ENCODE assay signal across 26 cellular contexts in genomic region chr2:15949126-15949525, GRCh38. TPM values are rescaled to one million over a fixed set of nuclear protein-coding genes. Genes with fewer than 3 reads are reported as not detected.
A peak's percentile ranks its signal among the peaks of the same experiment; 100 is the strongest.
DNase-seq lines count a peak whose midpoint lies in the region; ATAC-seq, FAIRE-seq and TF ChIP-seq lines count a peak whose summit lies in the region.
"Had no signal": no experiment of that assay in that cellular context is flagged by ENCODE, and none has a peak within 500 bp of the region (broad histone marks: within the 10 kb centered on the region; RNA-seq: fewer than 3 reads in every experiment).

No MANE protein-coding gene starts in this region.

- no peak for TF ChIP-seq POLR2A in H1 (IDR thresholded peaks at IDR 0.05; ENCODE audit: control extremely low read depth in 1 of 2, low read depth in 2 of 2, low read length in 2 of 2)

- H4K91ac ChIP-seq in H9 (ENCODE audit: insufficient read length, low read depth, low read length) (no peak overlapping the region), H1 (replicated peaks; ENCODE audit: insufficient read length, low read length) (no peak overlapping the region)

- peaks cover 13 to 40% (median 26%) of the 10 kb centered on the region in 4 experiments for H3K36me3 ChIP-seq in H1 (ENCODE audit: control insufficient read depth in 2 of 4, insufficient read depth in 4 of 4, low read length in 3 of 4)

- no peaks in the 10 kb centered on the region for H3K27me3 ChIP-seq in H9 (ENCODE audit: insufficient read depth, low read length)
- H3K27me3 ChIP-seq in H1 (replicated peaks in 1 of 4; ENCODE audit: control insufficient read depth in 3 of 4, extremely low read depth in 1 of 4, insufficient read depth in 3 of 4, low read length in 3 of 4) = no peaks in the 10 kb centered on the region
- H3K27me3 ChIP-seq: BE2C; BLaER1 treated with 17β-estradiol and CSF1 and Interleukin-3, amounts not matched to agents 10 nM and 100 nM had no signal

- H3K9ac ChIP-seq in H9 (ENCODE audit: extremely low read depth, insufficient read length, low read length) (no peak overlapping the region), H1 (replicated peaks in 1 of 4; ENCODE audit: extremely low read depth in 1 of 4, low read depth in 3 of 4, low read length in 3 of 4) (no peak overlapping the region)
- H3K9ac ChIP-seq: BLaER1 treated with 17β-estradiol and CSF1 and Interleukin-3, amounts not matched to agents 10 nM and 100 nM; GM23248 had no signal

- H2BK5ac ChIP-seq in H9 (ENCODE audit: insufficient read length, low read length) (no peak overlapping the region), H1 (ENCODE audit: low read depth, low read length) (no peak overlapping the region; the same call in 1 of the 2 replicates)

- H3K9me3 Mint-ChIP-seq in H9 = no peaks in the 10 kb centered on the region
- H3K9me3 Mint-ChIP-seq in activated CD4-positive, alpha-beta memory T cell treated with anti-CD3 and anti-CD28 coated beads, Interleukin-2, amount 10 ng/mL, durations not matched to agents 7 days and 5 days = no peaks in the 10 kb centered on the region
- H3K9me3 Mint-ChIP-seq: CD4-positive, alpha-beta T cell had no signal

- POLR2A ChIA-PET in H1 (lab: Charles Lee; ENCODE audit: partially characterized antibody) = interaction anchor here (0.6 to 1.5 kb wide), 3 partner anchors 9 to 33 kb away, joined by 3 to 5 read pairs (median 3); partner anchors contain the start of gene MYCN
- POLR2A ChIA-PET in activated CD4-positive, alpha-beta memory T cell treated with anti-CD3 and anti-CD28 coated beads, Interleukin-2, amount 10 ng/mL, durations not matched to agents 7 days and 5 days (lab: Charles Lee) = no interaction called here
- POLR2A ChIA-PET in RWPE1 (lab: Yijun Ruan, JAX; ENCODE audit: low non-redundant PET) = no interaction called here

- FAIRE-seq in H1 (lab: Jason Lieb, UNC) = no peak
- FAIRE-seq: A549, D721Med, GM12878, GM19239, H54 had no signal

- DNase-seq in H9 (no peak), SK-N-DZ (ENCODE audit: low spot score) (peak; percentile 95), H1 (ENCODE audit: low read depth in 1 of 2, low spot score in 2 of 2) (no peak), RWPE1 (ENCODE audit: low spot score) (no peak), HuH-7 (ENCODE audit: low spot score) (no peak), left colon (no peak)
- no peak for DNase-seq in activated CD4-positive, alpha-beta memory T cell treated with anti-CD3 and anti-CD28 coated beads, Interleukin-2, amount 10 ng/mL, durations not matched to agents 7 days and 5 days
- DNase-seq: 8988T; ACHN; AML-193; CD4-positive, alpha-beta T cell; CD8-positive, alpha-beta memory T cell; DMS 273 treated with DMSO at 0.1 percent for 48 hours; DMS79; EL; GDM1; GM23248; HCEC 1CT had no signal

- H3K9me3 ChIP-seq in H9 (ENCODE audit: control insufficient read depth, low read depth, low read length) (no peaks in the 10 kb centered on the region), H1 (ENCODE audit: insufficient read depth in 2 of 2, low read depth in 1 of 2, low read length in 1 of 2) (no peaks in the 10 kb centered on the region)
- H3K9me3 ChIP-seq: A549; BLaER1 treated with 17β-estradiol and CSF1 and Interleukin-3, amounts not matched to agents 10 nM and 100 nM had no signal

- no peak overlapping the region for H3T11ph ChIP-seq in H9 (ENCODE audit: low read length)

- H3K27ac Mint-ChIP-seq in H9 = peak overlapping the region in 2 of 3 experiments; percentile 8 to 82; a peak in 2 of 7 replicates
- H3K27ac Mint-ChIP-seq in activated CD4-positive, alpha-beta memory T cell treated with anti-CD3 and anti-CD28 coated beads, Interleukin-2, amount 10 ng/mL, durations not matched to agents 7 days and 5 days = no peak overlapping the region
- H3K27ac Mint-ChIP-seq: CD14-positive monocyte; CD4-positive, alpha-beta T cell had no signal

- H3K56ac ChIP-seq in H9 (ENCODE audit: insufficient read length, low read depth, low read length) (no peak overlapping the region), H1 (replicated peaks; ENCODE audit: insufficient read length, low read depth, low read length) (no peak overlapping the region)

- peaks cover 3% of the 10 kb centered on the region for H3K79me1 ChIP-seq in H9 (ENCODE audit: insufficient read depth, low read depth, low read length, poor library complexity, severe bottlenecking)
- H3K79me1 ChIP-seq in H1 (ENCODE audit: low read depth, low read length) = peaks cover 3% of the 10 kb centered on the region

- H4K20me1 ChIP-seq in H9 (ENCODE audit: control insufficient read depth, insufficient read depth, insufficient read length) (no peaks in the 10 kb centered on the region), H1 (replicated peaks in 1 of 2; ENCODE audit: control insufficient read depth in 1 of 2, insufficient read depth in 2 of 2, low read length in 2 of 2) (peaks cover 22 to 24% of the 10 kb centered on the region in 2 experiments)
- H4K20me1 ChIP-seq: BLaER1 treated with 17β-estradiol and CSF1 and Interleukin-3, amounts not matched to agents 10 nM and 100 nM had no signal

- no peak overlapping the region for H3K4me3 ChIP-seq in H1 (ENCODE audit: extremely low read depth in 1 of 4, insufficient read depth in 2 of 4, low read depth in 3 of 4, low read length in 4 of 4)
- H3K4me3 ChIP-seq: A549; BLaER1 treated with 17β-estradiol and CSF1 and Interleukin-3, amounts not matched to agents 10 nM and 100 nM; GM12878; GM23248 had no signal

- H3K27me3 Mint-ChIP-seq in H9 (ENCODE audit: low read depth) = no peaks in the 10 kb centered on the region
- peaks cover 14% of the 10 kb centered on the region for H3K27me3 Mint-ChIP-seq in activated CD4-positive, alpha-beta memory T cell treated with anti-CD3 and anti-CD28 coated beads, Interleukin-2, amount 10 ng/mL, durations not matched to agents 7 days and 5 days
- H3K27me3 Mint-ChIP-seq: CD4-positive, alpha-beta T cell had no signal

- H3K4me2 ChIP-seq in H9 (ENCODE audit: insufficient read depth, insufficient read length, low read length) = no peak overlapping the region
- H3K4me2 ChIP-seq in H1 (ENCODE audit: insufficient read depth in 1 of 2, low read depth in 2 of 2, low read length in 2 of 2) = no peak overlapping the region
- H3K4me2 ChIP-seq: A549; BLaER1 treated with 17β-estradiol and CSF1 and Interleukin-3, amounts not matched to agents 10 nM and 100 nM had no signal

- H3K23me2 ChIP-seq in H9 (ENCODE audit: insufficient read length, low read depth, low read length, poor library complexity, severe bottlenecking) (peaks cover 1% of the 10 kb centered on the region), H1 (ENCODE audit: low read depth, low read length) (peaks cover 1% of the 10 kb centered on the region)

- no peak overlapping the region for H2BK12ac ChIP-seq in H9 (ENCODE audit: insufficient read length, low read depth, low read length)
- H2BK12ac ChIP-seq in H1 (ENCODE audit: low read depth, low read length) = peak overlapping the region; percentile 62; the same call in 1 of the 2 replicates

- CTCF ChIA-PET in H1 (lab: Charles Lee; ENCODE audit: partially characterized antibody) (interaction anchor here (0.6 to 3.0 kb wide), 7 partner anchors 9 to 270 kb away, joined by 3 to 12 read pairs (median 3); partner anchors contain the start of gene MYCN), RWPE1 (lab: Yijun Ruan, JAX) (no interaction called here)
- CTCF ChIA-PET in activated CD4-positive, alpha-beta memory T cell treated with anti-CD3 and anti-CD28 coated beads, Interleukin-2, amount 10 ng/mL, durations not matched to agents 7 days and 5 days (lab: Charles Lee) = no interaction called here

- ATAC-seq in left colon = no peak
- ATAC-seq: A549, GM12878 had no signal

- intact Hi-C loops in left colon (cut with DNase I, micrococcal nuclease) = no loop called here

- H4K8ac ChIP-seq in H9 (replicated peaks; ENCODE audit: insufficient read length, low read depth, low read length) = no peak overlapping the region
- no peak overlapping the region for H4K8ac ChIP-seq in H1 (ENCODE audit: extremely low read depth, insufficient read depth, low read length)

- H3K4me1 ChIP-seq in H9 (ENCODE audit: insufficient read depth, low read length) = peaks cover 2% of the 10 kb centered on the region
- H3K4me1 ChIP-seq in H1 (replicated peaks in 1 of 4; ENCODE audit: control insufficient read depth in 3 of 4, insufficient read depth in 4 of 4, low read length in 3 of 4) = peaks cover 0 to 7% (median 4%) of the 10 kb centered on the region in 4 experiments; a peak in 3 of 7 replicates
- H3K4me1 ChIP-seq: A549 had no signal

- no peak for TF ChIP-seq RAD21 in H1 (IDR thresholded peaks at IDR 0.05 in 1 of 2, conservative IDR thresholded peaks at IDR 0.05 in 1 of 2; ENCODE audit: low read depth in 2 of 2, low read length in 2 of 2)

- H3K36me3 Mint-ChIP-seq in H9 (ENCODE audit: insufficient read depth in 1 of 3, low read depth in 3 of 3) = peaks cover 34 to 45% (median 45%) of the 10 kb centered on the region in 3 experiments
- no peaks in the 10 kb centered on the region for H3K36me3 Mint-ChIP-seq in activated CD4-positive, alpha-beta memory T cell treated with anti-CD3 and anti-CD28 coated beads, Interleukin-2, amount 10 ng/mL, durations not matched to agents 7 days and 5 days (ENCODE audit: low read depth)
- H3K36me3 Mint-ChIP-seq: CD14-positive monocyte had no signal

- H2BK120ac ChIP-seq in H9 (ENCODE audit: low read depth, low read length, poor library complexity, severe bottlenecking) (no peak overlapping the region), H1 (replicated peaks; ENCODE audit: low read depth, low read length) (no peak overlapping the region)

- H2AFZ ChIP-seq in H9 (ENCODE audit: low read length) = no peak overlapping the region
- no peak overlapping the region for H2AFZ ChIP-seq in H1 (ENCODE audit: low read length)
- H2AFZ ChIP-seq: GM23248 had no signal

- no peak for TF ChIP-seq EP300 in H1 (IDR thresholded peaks at IDR 0.05; ENCODE audit: borderline replicate concordance in 1 of 2, low read depth in 2 of 2, low read length in 2 of 2)

- H3K79me2 ChIP-seq in H9 (ENCODE audit: insufficient read depth, low read length) (peaks cover 12% of the 10 kb centered on the region), H1 (ENCODE audit: control insufficient read depth in 1 of 2, insufficient read depth in 2 of 2, low read length in 2 of 2) (peaks cover 13 to 36% of the 10 kb centered on the region in 2 experiments)

- no peak overlapping the region for H2AK5ac ChIP-seq in H9 (ENCODE audit: insufficient read length, low read length)
- H2AK5ac ChIP-seq in H1 (ENCODE audit: low read depth, low read length) = no peak overlapping the region

- H2BK20ac ChIP-seq in H9 (ENCODE audit: low read depth, low read length, poor library complexity, severe bottlenecking) (no peak overlapping the region), H1 (ENCODE audit: low read length) (no peak overlapping the region)

- no peak overlapping the region for H3K4me3 Mint-ChIP-seq in H9
- no peak overlapping the region for H3K4me3 Mint-ChIP-seq in activated CD4-positive, alpha-beta memory T cell treated with anti-CD3 and anti-CD28 coated beads, Interleukin-2, amount 10 ng/mL, durations not matched to agents 7 days and 5 days
- H3K4me3 Mint-ChIP-seq: CD14-positive monocyte; CD4-positive, alpha-beta T cell; CD8-positive, alpha-beta memory T cell had no signal

- no peak overlapping the region for H3K18ac ChIP-seq in H9 (ENCODE audit: insufficient read length, low read depth, low read length)
- H3K18ac ChIP-seq in H1 (ENCODE audit: extremely low read depth, low read length) = no peak overlapping the region

- H3K4ac ChIP-seq in H9 (ENCODE audit: low read depth, low read length) (no peak overlapping the region), H1 (replicated peaks; ENCODE audit: insufficient read length, low read depth, low read length) (no peak overlapping the region)

- H3K23ac ChIP-seq in H9 (ENCODE audit: insufficient read length, low read depth, low read length) = no peak overlapping the region
- H3K23ac ChIP-seq in H1 (ENCODE audit: insufficient read length) = no peak overlapping the region

- WGBS in H9 (ENCODE audit: extremely low coverage, insufficient read length, low lambda C conversion rate) = no CpG with 5 or more reads among the region's 6 CpGs
- WGBS in H1 (ENCODE audit: extremely low coverage in 1 of 2, insufficient coverage in 1 of 2, insufficient read length in 1 of 2, insufficient replicate concordance in 2 of 2, low coverage in 1 of 2, low lambda C conversion rate in 2 of 2, missing lambda C conversion rate in 1 of 2), 2 experiments = 87% methylated on average over 6 of the region's 6 CpGs; no CpG with 5 or more reads in 1 of the 2 experiments

- H2BK15ac ChIP-seq in H9 (ENCODE audit: low read depth, low read length) (no peak overlapping the region), H1 (ENCODE audit: low read length) (peak overlapping the region; percentile 72; the same call in 1 of the 2 replicates)

- H3K27ac ChIP-seq in H9 (ENCODE audit: insufficient read length, low read depth, low read length) = no peak overlapping the region
- no peak overlapping the region for H3K27ac ChIP-seq in H1 (ENCODE audit: low read depth, low read length)
- H3K27ac ChIP-seq in RWPE1 = no peak overlapping the region
- H3K27ac ChIP-seq: A549; BLaER1 treated with 17β-estradiol and CSF1 and Interleukin-3, amounts not matched to agents 10 nM and 100 nM; GM23248 had no signal

- H4K5ac ChIP-seq in H9 (ENCODE audit: insufficient read length, low read depth, low read length) = no peak overlapping the region
- H4K5ac ChIP-seq in H1 (ENCODE audit: insufficient read length, low read depth, low read length) = no peak overlapping the region

- peaks cover 41 to 42% of the 10 kb centered on the region in 2 experiments for H3K4me1 Mint-ChIP-seq in H9
- no peaks in the 10 kb centered on the region for H3K4me1 Mint-ChIP-seq in activated CD4-positive, alpha-beta memory T cell treated with anti-CD3 and anti-CD28 coated beads, Interleukin-2, amount 10 ng/mL, durations not matched to agents 7 days and 5 days

- no peak overlapping the region for H3K14ac ChIP-seq in H9 (ENCODE audit: insufficient read depth, low read length)
- no peak overlapping the region for H3K14ac ChIP-seq in H1 (ENCODE audit: insufficient read length)

- TF ChIP-seq CTCF in H9 (conservative IDR thresholded peaks at IDR 0.05) (no peak), H1 (IDR thresholded peaks at IDR 0.05; ENCODE audit: control extremely low read depth in 1 of 3, insufficient read depth in 1 of 3, low read depth in 1 of 3, low read length in 3 of 3) (no peak), RWPE1 (conservative IDR thresholded peaks at IDR 0.05; ENCODE audit: low read depth) (no peak)

RNA-seq across cellular contexts. Expression of gene MYCN, which starts 8.8 kb away (rescaled TPM):
- total RNA-seq in H9 (2021) (100.0 and 105 TPM in 2 replicates), left colon (1 to 10 TPM in 1 of 2 donors, under 1 TPM in 1; 0.76 to 2.3 TPM)
- polyA plus RNA-seq in SK-N-DZ (2014; cell fraction: cytosol; rRNA removed) = 1,097 and 1,099 TPM in 2 replicates
- 1,072 and 1,695 TPM in 2 replicates for polyA plus RNA-seq in SK-N-DZ (2014; cell fraction: nucleus; rRNA removed)
- 137 and 142 TPM in 2 replicates for total RNA-seq in H1 (2021; fragmentation: NEBNext Ultra II Directional; extraction: Animal tissue kit (Norgen Biotek cat#: 25700))
- 87.8 and 100 TPM in 2 replicates for polyA plus RNA-seq in H1 (2011; rRNA removed)
- 90.7 TPM for polyA plus RNA-seq in H1 (2011; cell fraction: cytosol; rRNA removed)
- 82.0 TPM for polyA plus RNA-seq in H1 (2011; cell fraction: nucleus; rRNA removed)
- polyA plus RNA-seq in H1 (2012, experiment 1 of 2) = 85.1 to 103 TPM (median 94.3 TPM) in 4 replicates
- 144 TPM for polyA plus RNA-seq in H1 (2012, experiment 2 of 2)
- polyA plus RNA-seq in H1 (2013, experiment 1 of 2) = 90.2 TPM
- polyA plus RNA-seq in H1 (2013, experiment 2 of 2) = 86.8 TPM
- 51.6 and 92.6 TPM in 2 replicates for polyA minus RNA-seq in H1 (2011; rRNA and poly(A)+ RNA removed)
- polyA minus RNA-seq in H1 (2011; cell fraction: cytosol; rRNA and poly(A)+ RNA removed) = 57.2 TPM
- polyA minus RNA-seq in H1 (2011; cell fraction: nucleus; rRNA and poly(A)+ RNA removed) = 35.0 TPM
- not detected for total RNA-seq in activated CD4-positive, alpha-beta memory T cell treated with anti-CD3 and anti-CD28 coated beads, Interleukin-2, amount 10 ng/mL, durations not matched to agents 7 days and 5 days
- total RNA-seq: CD8-positive, alpha-beta memory T cell; GM12878; GM23248 had no signal
- polyA plus RNA-seq: A549; CD14-positive monocyte; CD8-positive, alpha-beta memory T cell; GM12878; GM23248 had no signal

Comparison
In these comparisons a context has a peak if more than half of its experiments do, and no peak if none do; other contexts are left out.
1. RNA of gene MYCN, which starts 8.8 kb away (total RNA-seq): 137 to 142 TPM in H1 and 100.0 to 105 TPM in H9; 0.76 to 2.3 TPM in left colon and not detected in activated CD4-positive, alpha-beta memory T cell treated with anti-CD3 and anti-CD28 coated beads, Interleukin-2, amount 10 ng/mL, durations not matched to agents 7 days and 5 days; every median in the first group is over 10 times any median in the second.